ENCODE assay signal across 1 cellular context in the genomic region with DNA sequence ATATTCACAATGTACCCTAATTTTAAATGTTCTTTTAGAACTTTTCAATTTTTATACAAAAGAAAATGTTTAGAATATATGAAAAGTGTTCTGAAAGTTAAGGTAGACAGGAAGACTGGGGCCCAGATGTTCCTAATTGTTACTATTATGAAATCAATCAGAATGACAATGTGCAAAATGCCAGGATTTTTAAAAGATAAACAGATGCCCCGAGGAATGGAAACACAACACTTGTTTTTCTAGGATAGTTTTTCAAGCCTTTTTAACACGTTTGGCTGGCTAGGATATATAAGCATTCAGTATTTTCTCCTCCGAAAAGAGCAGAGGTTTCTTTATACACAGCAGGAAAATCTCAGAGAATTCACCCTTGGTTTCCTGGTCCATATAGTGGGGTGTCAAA.
TF ChIP-seq lines count a peak whose summit lies in the region.

No MANE protein-coding gene starts in this region.

TF ChIP-seq in H1, 55 proteins besides CTCF, POLR2A, EP300 and RAD21:
- TF ChIP-seq RFX5 (IDR thresholded peaks at IDR 0.05; ENCODE audit: borderline replicate concordance, low read depth, low read length) (no peak), JUN (IDR thresholded peaks at IDR 0.05; ENCODE audit: low read depth, low read length) (no peak), BRCA1 (IDR thresholded peaks at IDR 0.05; ENCODE audit: low read depth, low read length) (no peak), EGR1 (IDR thresholded peaks at IDR 0.05; ENCODE audit: borderline replicate concordance, low read depth, low read length) (no peak), NRF1 (IDR thresholded peaks at IDR 0.05; ENCODE audit: low read depth, low read length) (no peak), ATF3 (IDR thresholded peaks at IDR 0.05; ENCODE audit: insufficient read depth, low read depth, low read length) (no peak), CBX5 (IDR thresholded peaks at IDR 0.05; ENCODE audit: low read depth, low read length) (no peak), CHD2 (IDR thresholded peaks at IDR 0.05; ENCODE audit: low read length) (no peak), BACH1 (IDR thresholded peaks at IDR 0.05; ENCODE audit: low read length) (no peak), CBX8 (IDR thresholded peaks at IDR 0.05; ENCODE audit: borderline replicate concordance, low read depth, low read length) (no peak), JUND (IDR thresholded peaks at IDR 0.05; ENCODE audit: low read length) (no peak), PHF8 (conservative IDR thresholded peaks at IDR 0.05; ENCODE audit: low read depth, low read length) (no peak), EZH2 (IDR thresholded peaks at IDR 0.05; ENCODE audit: low read depth, low read length, severe bottlenecking) (no peak), KDM4A (IDR thresholded peaks at IDR 0.05; ENCODE audit: low read depth, low read length, severe bottlenecking) (no peak), RNF2 (IDR thresholded peaks at IDR 0.05; ENCODE audit: borderline replicate concordance, low read depth, low read length, missing control alignments, poor library complexity, severe bottlenecking) (no peak), BCL11A (IDR thresholded peaks at IDR 0.05; ENCODE audit: low read depth in 2 of 2, low read length in 2 of 2) (no peak), GABPA (IDR thresholded peaks at IDR 0.05; ENCODE audit: borderline replicate concordance, insufficient read depth, low read length) (no peak)
- TF ChIP-seq, protein P1, sequence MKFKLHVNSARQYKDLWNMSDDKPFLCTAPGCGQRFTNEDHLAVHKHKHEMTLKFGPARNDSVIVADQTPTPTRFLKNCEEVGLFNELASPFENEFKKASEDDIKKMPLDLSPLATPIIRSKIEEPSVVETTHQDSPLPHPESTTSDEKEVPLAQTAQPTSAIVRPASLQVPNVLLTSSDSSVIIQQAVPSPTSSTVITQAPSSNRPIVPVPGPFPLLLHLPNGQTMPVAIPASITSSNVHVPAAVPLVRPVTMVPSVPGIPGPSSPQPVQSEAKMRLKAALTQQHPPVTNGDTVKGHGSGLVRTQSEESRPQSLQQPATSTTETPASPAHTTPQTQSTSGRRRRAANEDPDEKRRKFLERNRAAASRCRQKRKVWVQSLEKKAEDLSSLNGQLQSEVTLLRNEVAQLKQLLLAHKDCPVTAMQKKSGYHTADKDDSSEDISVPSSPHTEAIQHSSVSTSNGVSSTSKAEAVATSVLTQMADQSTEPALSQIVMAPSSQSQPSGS (IDR thresholded peaks at IDR 0.05; ENCODE audit: low read length) = no peak
